8 cellular contexts compared by ENCODE assay signal in the genomic region with DNA sequence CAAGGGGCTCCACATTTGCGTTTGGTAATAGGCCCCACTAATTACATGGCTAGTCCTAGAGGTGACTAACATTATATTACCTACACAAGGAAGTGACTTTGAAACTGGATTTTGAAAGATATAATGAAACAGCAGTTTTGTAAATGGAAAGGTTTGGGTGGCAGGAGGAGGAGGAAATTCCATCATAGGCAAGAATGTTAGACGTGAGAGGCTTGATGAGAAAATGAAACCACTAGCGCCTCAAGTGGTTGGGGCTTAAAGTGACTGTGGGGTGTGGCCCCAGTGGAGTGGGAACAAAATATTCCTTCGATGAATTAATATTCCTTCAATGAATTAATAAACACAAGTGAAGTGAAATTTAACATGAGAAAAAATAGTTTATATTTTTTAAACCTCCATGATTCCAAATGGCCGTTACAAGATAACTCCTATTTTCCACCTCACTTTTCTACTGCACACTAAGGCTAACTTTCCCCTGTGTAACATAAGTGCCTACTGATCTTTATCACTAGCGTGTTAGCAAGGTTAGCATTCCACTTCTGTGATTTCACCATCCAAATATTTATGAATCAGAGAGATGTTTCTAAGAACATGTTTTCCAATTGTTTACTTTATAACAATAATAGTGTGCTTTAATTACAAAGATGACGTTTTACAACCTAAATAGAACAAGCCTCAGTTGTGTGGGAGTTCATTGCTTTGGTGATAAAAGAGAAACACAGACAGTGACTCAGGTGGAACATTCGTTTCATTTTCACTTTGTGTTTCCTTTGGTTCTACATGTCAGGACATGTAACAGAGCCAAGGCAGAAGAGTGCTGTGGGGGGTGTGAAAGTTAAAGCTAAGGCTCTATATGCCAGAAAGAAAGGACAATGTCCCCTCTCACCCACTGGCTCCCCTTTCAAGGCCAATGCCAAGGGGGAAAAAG. TPM values are rescaled to one million over a fixed set of nuclear protein-coding genes. Genes with fewer than 3 reads are reported as not detected.
DNase-seq lines count a peak whose midpoint lies in the region; ATAC-seq, FAIRE-seq and TF ChIP-seq lines count a peak whose summit lies in the region.

No MANE protein-coding gene starts in this region.

- H3K27ac ChIP-seq in dorsolateral prefrontal cortex: peak overlapping the region in 1 of 59 donors; percentile 14

- no peak overlapping the region for H3K4me3 ChIP-seq in dorsolateral prefrontal cortex

- DNase-seq in GM12891 (ENCODE audit: insufficient read length, low spot score): peak; percentile 26
- DNase-seq in NCI-H1048 (lab: John Stamatoyannopoulos, UW): peak; percentile 50
- DNase-seq in activated T-cell treated with anti-CD3 and anti-CD28 coated beads, Interleukin-2, amount 50 U/mL, for 48 hours: peak; percentile 55 to 57
- peak; percentile 90 for DNase-seq in glomerular visceral epithelial cell (ENCODE audit: extremely low spot score)
- peak; percentile 54 for DNase-seq in smooth muscle cell of the brain vasculature (ENCODE audit: low read depth, low spot score)
- no peak for DNase-seq in dorsolateral prefrontal cortex

- H3K27me3 ChIP-seq in dorsolateral prefrontal cortex: peaks cover 0 to 4% (median 0%) of the 10 kb centered on the region in 45 donors

- FAIRE-seq in A204.1 (lab: Jason Lieb, UNC) (peak; percentile 56), GM12891 (lab: Jason Lieb, UNC) (peak; percentile 92)

- ATAC-seq in HG02678 (IDR thresholded peaks at IDR 0.05; ENCODE audit: unreplicated experiment): peak; percentile 95

- peak in 4 of 56 donors; percentile 9 to 17 (median 11) for TF ChIP-seq CTCF in dorsolateral prefrontal cortex (IDR thresholded peaks at IDR 0.05 in 54 of 56, conservative IDR thresholded peaks at IDR 0.05 in 2 of 56; ENCODE audit: low read depth in 1 of 56, partially characterized antibody in 56 of 56)

- TF ChIP-seq POLR2A in GM12891 (IDR thresholded peaks at IDR 0.05; ENCODE audit: low read depth, low read length): no peak

- intact Hi-C loops in dorsolateral prefrontal cortex (cut with DNase I): no loop called here

TF ChIP-seq in GM12891, 5 proteins besides CTCF, POLR2A, EP300 and RAD21:
- TF ChIP-seq TAF1 (IDR thresholded peaks at IDR 0.05; ENCODE audit: low read depth, low read length): peak; percentile 79
- TF ChIP-seq SPI1 (IDR thresholded peaks at IDR 0.05; ENCODE audit: low read depth, low read length): 0 out of 2 replicates have a peak, but pooled peaks have one; percentile 1
- TF ChIP-seq POLR2AphosphoS5 (IDR thresholded peaks at IDR 0.05; ENCODE audit: low read depth, low read length): no peak
- no peak for TF ChIP-seq POU2F2 (IDR thresholded peaks at IDR 0.05; ENCODE audit: low read depth, low read length)
- TF ChIP-seq PAX5 (IDR thresholded peaks at IDR 0.05; ENCODE audit: insufficient read depth, low read length, severe bottlenecking): no peak

RNA-seq across cellular contexts. Expression of gene ATF3, which starts 12.5 kb away (rescaled TPM):
- 19.7 TPM for polyA plus RNA-seq in GM12891 (2012; ENCODE audit: low read depth, missing spikeins)
- total RNA-seq in dorsolateral prefrontal cortex: 100 to 1,000 TPM in 1 of 120 experiments, 10 to 100 TPM in 70, 1 to 10 TPM in 49; 2.2 to 116 (median 11.2) TPM

Comparison
In these comparisons a context has a peak if more than half of its experiments do, and no peak if none do; other contexts are left out.
1. DNase-seq: peak in GM12891 (single experiment), NCI-H1048 (single experiment), activated T-cell treated with anti-CD3 and anti-CD28 coated beads, Interleukin-2, amount 50 U/mL, for 48 hours (2 of 2), glomerular visceral epithelial cell (single experiment) and smooth muscle cell of the brain vasculature (single experiment); none in dorsolateral prefrontal cortex (0 of 10).